ENCODE assay signal across 12 cellular contexts in genomic region chr14:101412741-101413140, GRCh38.
"Had no signal": no experiment of that assay in that cellular context is flagged by ENCODE, and none has a peak within 500 bp of the region (broad histone marks: within the 10 kb centered on the region; RNA-seq: fewer than 3 reads in every experiment).

No MANE protein-coding gene starts in this region.

- H3K27me3 ChIP-seq: breast epithelium, thyroid gland, vagina had no signal

- H3K9me3 Mint-ChIP-seq: activated naive CD4-positive, alpha-beta T cell treated with anti-CD3 and anti-CD28 coated beads, Interleukin-2, amount 50 U/mL, for 72 hours had no signal

- DNase-seq: activated CD4-positive, alpha-beta T cell treated with anti-CD3 and anti-CD28 coated beads, Interleukin-2, amount 50 U/mL, for 4 hours; activated CD8-positive, alpha-beta memory T cell treated with anti-CD3 and anti-CD28 coated beads, Interleukin-2, amount 10 ng/mL, durations not matched to agents 7 days and 5 days; activated effector memory CD4-positive, alpha-beta T cell treated with Interleukin-2 at 50 U/mL for 16 hours; activated T-cell treated with anti-CD3 and anti-CD28 coated beads, Interleukin-2, amount 50 U/mL, for 24 hours; dorsolateral prefrontal cortex; glutamatergic neuron; mesendoderm; thyroid gland had no signal

- H3K4me3 ChIP-seq: breast epithelium, dorsolateral prefrontal cortex, skin epidermis, thyroid gland, vagina had no signal

- H3K27ac Mint-ChIP-seq: activated CD8-positive, alpha-beta memory T cell treated with anti-CD3 and anti-CD28 coated beads, Interleukin-2, amount 10 ng/mL, durations not matched to agents 7 days and 5 days; activated naive CD4-positive, alpha-beta T cell treated with anti-CD3 and anti-CD28 coated beads, Interleukin-2, amount 50 U/mL, for 72 hours; activated T-cell treated with anti-CD3 and anti-CD28 coated beads, Interleukin-2, amount 50 U/mL, for 24 hours had no signal

- ATAC-seq: activated CD8-positive, alpha-beta memory T cell treated with anti-CD3 and anti-CD28 coated beads, Interleukin-2, amount 10 ng/mL, durations not matched to agents 7 days and 5 days; activated naive CD4-positive, alpha-beta T cell treated with anti-CD3 and anti-CD28 coated beads, Interleukin-2, amount 50 U/mL, for 72 hours had no signal

- H3K4me1 Mint-ChIP-seq: activated CD8-positive, alpha-beta memory T cell treated with anti-CD3 and anti-CD28 coated beads, Interleukin-2, amount 10 ng/mL, durations not matched to agents 7 days and 5 days had no signal

- H3K27ac ChIP-seq: breast epithelium, dorsolateral prefrontal cortex, skin epidermis, thyroid gland, vagina had no signal

- H3K4me3 Mint-ChIP-seq: activated CD8-positive, alpha-beta memory T cell treated with anti-CD3 and anti-CD28 coated beads, Interleukin-2, amount 10 ng/mL, durations not matched to agents 7 days and 5 days; activated T-cell treated with anti-CD3 and anti-CD28 coated beads, Interleukin-2, amount 50 U/mL, for 24 hours had no signal

- H3K36me3 ChIP-seq: breast epithelium, thyroid gland, vagina had no signal

- H3K4me1 ChIP-seq: breast epithelium, thyroid gland had no signal

- H3K9me3 ChIP-seq: thyroid gland, vagina had no signal

- H3K36me3 Mint-ChIP-seq: activated CD8-positive, alpha-beta memory T cell treated with anti-CD3 and anti-CD28 coated beads, Interleukin-2, amount 10 ng/mL, durations not matched to agents 7 days and 5 days; activated naive CD4-positive, alpha-beta T cell treated with anti-CD3 and anti-CD28 coated beads, Interleukin-2, amount 50 U/mL, for 72 hours had no signal
